Comparison of ENCODE assay signal across 1 cellular context in genomic region chr3:56754753-56755365, GRCh38.
TF ChIP-seq lines count a peak whose summit lies in the region.

No MANE protein-coding gene starts in this region.

TF ChIP-seq in GM12878, 131 proteins besides CTCF, POLR2A, EP300 and RAD21 (continued from another document):
- TF ChIP-seq MLLT1 (IDR thresholded peaks at IDR 0.05) (peak; percentile 74), JUND (IDR thresholded peaks at IDR 0.05; ENCODE audit: low read depth, low read length) (no peak), CREM (IDR thresholded peaks at IDR 0.05; ENCODE audit: low read depth) (peak; percentile 56), IRF4 (IDR thresholded peaks at IDR 0.05; ENCODE audit: low read depth, low read length) (peak; percentile 57; the same call in 1 of the 2 replicates), PAX8 (IDR thresholded peaks at IDR 0.05) (no peak), LARP7 (IDR thresholded peaks at IDR 0.05) (no peak; the same call in 1 of the 2 replicates), RB1 (IDR thresholded peaks at IDR 0.05; ENCODE audit: borderline replicate concordance) (no peak), GABPA (IDR thresholded peaks at IDR 0.05; ENCODE audit: low read depth) (no peak), TBL1XR1 (IDR thresholded peaks at IDR 0.05; ENCODE audit: low read depth, low read length) (no peak), JUNB (IDR thresholded peaks at IDR 0.05) (peak; percentile 24; the same call in 1 of the 2 replicates), BCL11A (IDR thresholded peaks at IDR 0.05; ENCODE audit: low read depth, low read length) (0 out of 2 replicates have a peak, but pooled peaks have one; percentile 40), E2F8 (IDR thresholded peaks at IDR 0.05; ENCODE audit: low read depth, partially characterized antibody) (no peak), EZH2 (IDR thresholded peaks at IDR 0.05; ENCODE audit: borderline replicate concordance, control insufficient read depth, low read depth, low read length) (no peak), PKNOX1 (IDR thresholded peaks at IDR 0.05) (peak; percentile 45), FOXK2 (IDR thresholded peaks at IDR 0.05) (no peak), MTA3 (IDR thresholded peaks at IDR 0.05; ENCODE audit: borderline replicate concordance, low read length) (no peak), MYB (IDR thresholded peaks at IDR 0.05; ENCODE audit: borderline replicate concordance, low read depth, low read length) (no peak), ATF7 (IDR thresholded peaks at IDR 0.05; ENCODE audit: low read depth) (no peak), CHD4 (IDR thresholded peaks at IDR 0.05) (no peak)
- TF ChIP-seq, protein P1, sequence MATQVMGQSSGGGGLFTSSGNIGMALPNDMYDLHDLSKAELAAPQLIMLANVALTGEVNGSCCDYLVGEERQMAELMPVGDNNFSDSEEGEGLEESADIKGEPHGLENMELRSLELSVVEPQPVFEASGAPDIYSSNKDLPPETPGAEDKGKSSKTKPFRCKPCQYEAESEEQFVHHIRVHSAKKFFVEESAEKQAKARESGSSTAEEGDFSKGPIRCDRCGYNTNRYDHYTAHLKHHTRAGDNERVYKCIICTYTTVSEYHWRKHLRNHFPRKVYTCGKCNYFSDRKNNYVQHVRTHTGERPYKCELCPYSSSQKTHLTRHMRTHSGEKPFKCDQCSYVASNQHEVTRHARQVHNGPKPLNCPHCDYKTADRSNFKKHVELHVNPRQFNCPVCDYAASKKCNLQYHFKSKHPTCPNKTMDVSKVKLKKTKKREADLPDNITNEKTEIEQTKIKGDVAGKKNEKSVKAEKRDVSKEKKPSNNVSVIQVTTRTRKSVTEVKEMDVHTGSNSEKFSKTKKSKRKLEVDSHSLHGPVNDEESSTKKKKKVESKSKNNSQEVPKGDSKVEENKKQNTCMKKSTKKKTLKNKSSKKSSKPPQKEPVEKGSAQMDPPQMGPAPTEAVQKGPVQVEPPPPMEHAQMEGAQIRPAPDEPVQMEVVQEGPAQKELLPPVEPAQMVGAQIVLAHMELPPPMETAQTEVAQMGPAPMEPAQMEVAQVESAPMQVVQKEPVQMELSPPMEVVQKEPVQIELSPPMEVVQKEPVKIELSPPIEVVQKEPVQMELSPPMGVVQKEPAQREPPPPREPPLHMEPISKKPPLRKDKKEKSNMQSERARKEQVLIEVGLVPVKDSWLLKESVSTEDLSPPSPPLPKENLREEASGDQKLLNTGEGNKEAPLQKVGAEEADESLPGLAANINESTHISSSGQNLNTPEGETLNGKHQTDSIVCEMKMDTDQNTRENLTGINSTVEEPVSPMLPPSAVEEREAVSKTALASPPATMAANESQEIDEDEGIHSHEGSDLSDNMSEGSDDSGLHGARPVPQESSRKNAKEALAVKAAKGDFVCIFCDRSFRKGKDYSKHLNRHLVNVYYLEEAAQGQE (IDR thresholded peaks at IDR 0.05; ENCODE audit: low read depth, low read length) = no peak
- TF ChIP-seq, protein P2, sequence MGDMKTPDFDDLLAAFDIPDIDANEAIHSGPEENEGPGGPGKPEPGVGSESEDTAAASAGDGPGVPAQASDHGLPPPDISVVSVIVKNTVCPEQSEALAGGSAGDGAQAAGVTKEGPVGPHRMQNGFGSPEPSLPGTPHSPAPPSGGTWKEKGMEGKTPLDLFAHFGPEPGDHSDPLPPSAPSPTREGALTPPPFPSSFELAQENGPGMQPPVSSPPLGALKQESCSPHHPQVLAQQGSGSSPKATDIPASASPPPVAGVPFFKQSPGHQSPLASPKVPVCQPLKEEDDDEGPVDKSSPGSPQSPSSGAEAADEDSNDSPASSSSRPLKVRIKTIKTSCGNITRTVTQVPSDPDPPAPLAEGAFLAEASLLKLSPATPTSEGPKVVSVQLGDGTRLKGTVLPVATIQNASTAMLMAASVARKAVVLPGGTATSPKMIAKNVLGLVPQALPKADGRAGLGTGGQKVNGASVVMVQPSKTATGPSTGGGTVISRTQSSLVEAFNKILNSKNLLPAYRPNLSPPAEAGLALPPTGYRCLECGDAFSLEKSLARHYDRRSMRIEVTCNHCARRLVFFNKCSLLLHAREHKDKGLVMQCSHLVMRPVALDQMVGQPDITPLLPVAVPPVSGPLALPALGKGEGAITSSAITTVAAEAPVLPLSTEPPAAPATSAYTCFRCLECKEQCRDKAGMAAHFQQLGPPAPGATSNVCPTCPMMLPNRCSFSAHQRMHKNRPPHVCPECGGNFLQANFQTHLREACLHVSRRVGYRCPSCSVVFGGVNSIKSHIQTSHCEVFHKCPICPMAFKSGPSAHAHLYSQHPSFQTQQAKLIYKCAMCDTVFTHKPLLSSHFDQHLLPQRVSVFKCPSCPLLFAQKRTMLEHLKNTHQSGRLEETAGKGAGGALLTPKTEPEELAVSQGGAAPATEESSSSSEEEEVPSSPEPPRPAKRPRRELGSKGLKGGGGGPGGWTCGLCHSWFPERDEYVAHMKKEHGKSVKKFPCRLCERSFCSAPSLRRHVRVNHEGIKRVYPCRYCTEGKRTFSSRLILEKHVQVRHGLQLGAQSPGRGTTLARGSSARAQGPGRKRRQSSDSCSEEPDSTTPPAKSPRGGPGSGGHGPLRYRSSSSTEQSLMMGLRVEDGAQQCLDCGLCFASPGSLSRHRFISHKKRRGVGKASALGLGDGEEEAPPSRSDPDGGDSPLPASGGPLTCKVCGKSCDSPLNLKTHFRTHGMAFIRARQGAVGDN (IDR thresholded peaks at IDR 0.05) = peak; percentile 78
- TF ChIP-seq, protein P3, sequence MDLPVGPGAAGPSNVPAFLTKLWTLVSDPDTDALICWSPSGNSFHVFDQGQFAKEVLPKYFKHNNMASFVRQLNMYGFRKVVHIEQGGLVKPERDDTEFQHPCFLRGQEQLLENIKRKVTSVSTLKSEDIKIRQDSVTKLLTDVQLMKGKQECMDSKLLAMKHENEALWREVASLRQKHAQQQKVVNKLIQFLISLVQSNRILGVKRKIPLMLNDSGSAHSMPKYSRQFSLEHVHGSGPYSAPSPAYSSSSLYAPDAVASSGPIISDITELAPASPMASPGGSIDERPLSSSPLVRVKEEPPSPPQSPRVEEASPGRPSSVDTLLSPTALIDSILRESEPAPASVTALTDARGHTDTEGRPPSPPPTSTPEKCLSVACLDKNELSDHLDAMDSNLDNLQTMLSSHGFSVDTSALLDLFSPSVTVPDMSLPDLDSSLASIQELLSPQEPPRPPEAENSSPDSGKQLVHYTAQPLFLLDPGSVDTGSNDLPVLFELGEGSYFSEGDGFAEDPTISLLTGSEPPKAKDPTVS (IDR thresholded peaks at IDR 0.05; ENCODE audit: low read depth, low read length) = no peak
